In genomic region chr15:99440551-99441426, GRCh38 we compare ENCODE assay signal across 10 cellular contexts.
DNase-seq lines count a peak whose midpoint lies in the region; ATAC-seq and TF ChIP-seq lines count a peak whose summit lies in the region.
"Had no signal": no experiment of that assay in that cellular context is flagged by ENCODE, and none has a peak within 500 bp of the region (broad histone marks: within the 10 kb centered on the region; RNA-seq: fewer than 3 reads in every experiment).

No MANE protein-coding gene starts in this region.

- POLR2A ChIA-PET in HEK293 (lab: Yijun Ruan, JAX) = no interaction called here
- POLR2A ChIA-PET in CD8-positive, alpha-beta memory T cell (lab: Charles Lee) = no interaction called here

- H3K27ac ChIP-seq in HEK293 (ENCODE audit: extremely low read depth, low read depth, low read length) (no peak overlapping the region), esophagus squamous epithelium (peak overlapping the region in 3 of 4 donors; percentile 2 to 85 (median 64)), psoas muscle (peak overlapping the region; percentile 10)
- no peak overlapping the region for H3K27ac ChIP-seq in CD8-positive, alpha-beta memory T cell (ENCODE audit: low read depth, low read length)
- H3K27ac ChIP-seq: body of pancreas had no signal

- no peak for TF ChIP-seq CTCF in HEK293 (tag by site-specific recombination; IDR thresholded peaks at IDR 0.05)
- TF ChIP-seq CTCF in esophagus squamous epithelium (IDR thresholded peaks at IDR 0.05) = no peak
- TF ChIP-seq CTCF in psoas muscle (IDR thresholded peaks at IDR 0.05) = no peak

- intact Hi-C loops in esophagus squamous epithelium (cut with DNase I) = loop anchor here (10.0 kb wide), 1 partner anchor 124 kb away; the partner anchor contains the start of gene MEF2A
- intact Hi-C loops in psoas muscle (cut with DNase I) = loop anchor here (5.0 to 10.0 kb wide), 2 partner anchors 124 to 127 kb away; partner anchors contain the start of gene MEF2A (in 2 of the 2)

- no peak for ATAC-seq in psoas muscle
- ATAC-seq: body of pancreas had no signal

- DNase-seq in COR-L47 (lab: John Stamatoyannopoulos, UW) (peak; percentile 26), esophagus squamous epithelium (lab: John Stamatoyannopoulos, UW) (no peak), psoas muscle (no peak), DMS 273 treated with DMSO at 0.1 percent for 48 hours (lab: John Stamatoyannopoulos, UW) (no peak), DMS153 (lab: John Stamatoyannopoulos, UW) (no peak)
- no peak for DNase-seq in CD8-positive, alpha-beta memory T cell
- DNase-seq: NCI-H446; stimulated activated CD4-positive, alpha-beta T cell treated with anti-CD3 and anti-CD28 coated beads, Interleukin-4, amount 100 ng/mL, for 24 hours had no signal

- H3K4me1 Mint-ChIP-seq in CD8-positive, alpha-beta memory T cell = peaks cover 13 to 27% (median 23%) of the 10 kb centered on the region in 3 donors

- no peak overlapping the region for H3K4me3 ChIP-seq in HEK293 (ENCODE audit: low read depth, low read length)
- no peak overlapping the region for H3K4me3 ChIP-seq in esophagus squamous epithelium
- H3K4me3 ChIP-seq in psoas muscle = no peak overlapping the region
- H3K4me3 ChIP-seq in CD8-positive, alpha-beta memory T cell (ENCODE audit: low read length) = no peak overlapping the region
- H3K4me3 ChIP-seq: body of pancreas had no signal

- peak overlapping the region in 1 of 7 donors; percentile 44 for H3K4me3 Mint-ChIP-seq in CD8-positive, alpha-beta memory T cell

- peaks cover 4 to 7% of the 10 kb centered on the region in 2 donors for H3K27me3 Mint-ChIP-seq in CD8-positive, alpha-beta memory T cell

- H3K36me3 ChIP-seq in HEK293 (ENCODE audit: control insufficient read depth in 2 of 2, insufficient read depth in 1 of 2, low read length in 2 of 2) = no peaks in the 10 kb centered on the region
- H3K36me3 ChIP-seq in esophagus squamous epithelium = no peaks in the 10 kb centered on the region
- H3K36me3 ChIP-seq in psoas muscle (ENCODE audit: insufficient read depth in 1 of 2, low read depth in 1 of 2) = no peaks in the 10 kb centered on the region
- H3K36me3 ChIP-seq in CD8-positive, alpha-beta memory T cell (ENCODE audit: insufficient read depth, low read length) = no peaks in the 10 kb centered on the region

- peaks cover 0 to 1% (median 0%) of the 10 kb centered on the region in 5 donors for H3K9me3 Mint-ChIP-seq in CD8-positive, alpha-beta memory T cell

- H3K27me3 ChIP-seq in esophagus squamous epithelium = no peaks in the 10 kb centered on the region
- no peaks in the 10 kb centered on the region for H3K27me3 ChIP-seq in psoas muscle (ENCODE audit: insufficient read depth in 3 of 3, low read length in 2 of 3)
- H3K27me3 ChIP-seq in CD8-positive, alpha-beta memory T cell (ENCODE audit: insufficient read depth, low read length, poor library complexity, severe bottlenecking) = no peaks in the 10 kb centered on the region
- H3K27me3 ChIP-seq: body of pancreas had no signal

- TF ChIP-seq POLR2A in esophagus squamous epithelium (IDR thresholded peaks at IDR 0.05) = no peak

- CTCF ChIA-PET in HEK293 (lab: Yijun Ruan, JAX) = no interaction called here
- CTCF ChIA-PET in CD8-positive, alpha-beta memory T cell (lab: Charles Lee) = no interaction called here

- H3K36me3 Mint-ChIP-seq in CD8-positive, alpha-beta memory T cell = no peaks in the 10 kb centered on the region

- H3K9me3 ChIP-seq in HEK293 (ENCODE audit: control insufficient read depth, insufficient read depth, low read depth, low read length) (no peaks in the 10 kb centered on the region), esophagus squamous epithelium (no peaks in the 10 kb centered on the region), psoas muscle (no peaks in the 10 kb centered on the region)
- no peaks in the 10 kb centered on the region for H3K9me3 ChIP-seq in CD8-positive, alpha-beta memory T cell (ENCODE audit: low read length)
- H3K9me3 ChIP-seq: body of pancreas had no signal

- no peak overlapping the region for H3K27ac Mint-ChIP-seq in CD8-positive, alpha-beta memory T cell

- H3K4me1 ChIP-seq in HEK293 (ENCODE audit: control insufficient read depth, insufficient read depth, low read length) (no peaks in the 10 kb centered on the region), esophagus squamous epithelium (peaks cover 23 to 76% (median 48%) of the 10 kb centered on the region in 3 donors), psoas muscle (peaks cover 41% of the 10 kb centered on the region)
- H3K4me1 ChIP-seq in CD8-positive, alpha-beta memory T cell (ENCODE audit: insufficient read depth, low read length) = peaks cover 46% of the 10 kb centered on the region

- 69 to 77% methylated on average over 15 to 18 of the region's 20 CpGs for whole genome bisulfite sequencing in esophagus squamous epithelium, 2 donors
- 79 to 84% (median 83%) methylated on average over 20 of the region's 20 CpGs for WGBS in psoas muscle, 3 donors

TF ChIP-seq in HEK293, 187 proteins besides CTCF, POLR2A, EP300 and RAD21:
- no peak for TF ChIP-seq GLI2 (tag by site-specific recombination; IDR thresholded peaks at IDR 0.05; ENCODE audit: borderline replicate concordance, low read depth)
- peak; percentile 37; the same call in 1 of the 2 replicates for TF ChIP-seq ZIC2 (tag by site-specific recombination; IDR thresholded peaks at IDR 0.05)
- TF ChIP-seq ATF2 (tag by site-specific recombination; IDR thresholded peaks at IDR 0.05; ENCODE audit: low read depth) = no peak

Comparison
In these comparisons a context has a peak if more than half of its experiments do, and no peak if none do; other contexts are left out.
1. H3K27ac ChIP-seq: peak in esophagus squamous epithelium (3 of 4) and psoas muscle (single experiment); none in HEK293 (single experiment) and CD8-positive, alpha-beta memory T cell (single experiment).